In the genomic region with DNA sequence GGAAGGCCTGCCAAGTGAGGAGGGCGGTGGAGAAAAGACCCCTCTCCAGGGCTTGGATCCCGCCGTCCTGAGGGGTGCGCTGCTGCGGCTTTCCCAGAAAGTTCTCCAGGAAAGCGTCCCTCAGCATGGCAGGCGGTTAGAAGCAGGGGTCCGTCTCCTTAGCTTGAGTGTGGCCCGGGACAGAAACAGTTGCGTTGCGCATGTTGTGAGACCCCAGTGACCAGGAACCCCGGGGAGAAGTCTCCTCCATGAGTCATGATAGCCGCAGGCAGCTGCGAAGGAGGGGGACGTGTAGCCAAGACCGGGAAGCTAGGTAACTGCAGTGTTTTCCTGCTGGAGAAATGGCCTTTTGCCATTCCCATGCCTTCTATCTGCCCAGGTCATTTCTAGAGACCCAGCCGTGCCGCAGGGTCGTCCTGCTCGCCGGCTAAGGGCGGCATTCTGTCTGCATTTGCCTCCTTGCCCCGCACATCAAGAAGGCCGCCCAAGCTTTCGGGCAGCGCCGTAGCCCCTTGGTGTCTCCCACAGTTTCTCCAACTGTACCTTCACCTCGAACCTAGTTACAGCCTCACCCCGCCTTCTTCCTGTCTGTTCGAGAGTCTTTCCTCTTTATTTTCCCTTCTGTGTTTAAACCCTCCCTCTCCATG, we compare ENCODE assay signal across 19 cellular contexts. TPM values are rescaled to one million over a fixed set of nuclear protein-coding genes. Genes with fewer than 3 reads are reported as not detected.
A peak's percentile ranks its signal among the peaks of the same experiment; 100 is the strongest.
DNase-seq lines count a peak whose midpoint lies in the region; ATAC-seq, FAIRE-seq and TF ChIP-seq lines count a peak whose summit lies in the region.
"Had no signal": no experiment of that assay in that cellular context is flagged by ENCODE, and none has a peak within 500 bp of the region (broad histone marks: within the 10 kb centered on the region; RNA-seq: fewer than 3 reads in every experiment).

No MANE protein-coding gene starts in this region.

- H3K36me3 ChIP-seq in H7 (replicated peaks; ENCODE audit: control insufficient read depth, insufficient read depth, low read length): peaks cover 2% of the 10 kb centered on the region; the same call in 1 of the 2 replicates
- H3K36me3 ChIP-seq in brain microvascular endothelial cell (replicated peaks): peaks cover 2% of the 10 kb centered on the region

- no peak overlapping the region for H3K4me3 Mint-ChIP-seq in Calu3 (ENCODE audit: low read depth, unreplicated experiment)
- peak overlapping the region; percentile 51 to 89 (median 64) for H3K4me3 Mint-ChIP-seq in naive B cell
- H3K4me3 Mint-ChIP-seq: HFFc6 had no signal

- H3K9me3 Mint-ChIP-seq in Calu3 (ENCODE audit: low read depth, unreplicated experiment): no peaks in the 10 kb centered on the region
- H3K9me3 Mint-ChIP-seq in naive B cell: peaks cover 0 to 22% (median 12%) of the 10 kb centered on the region in 7 donors
- H3K9me3 Mint-ChIP-seq: activated naive CD4-positive, alpha-beta T cell treated with anti-CD3 and anti-CD28 coated beads, Interleukin-2, amount 50 U/mL, for 72 hours had no signal

- DNase-seq in Calu3 (no peak), H7 (peak; percentile 80), brain microvascular endothelial cell (peak; percentile 30), naive B cell (no peak), D721Med (ENCODE audit: insufficient read length, low spot score) (no peak)
- DNase-seq: activated CD4-positive, alpha-beta T cell treated with anti-CD3 and anti-CD28 coated beads, Interleukin-2, amount 50 U/mL, for 4 hours; DND-41; HFFc6; NCI-H1436; small intestine; stimulated activated naive CD4-positive, alpha-beta T cell treated with Interleukin-2 at 50 U/mL for 16 hours; T-helper 9 cell had no signal

- CTCF ChIA-PET in Calu3 (lab: Charles Lee): no interaction called here

- H3K4me1 Mint-ChIP-seq in Calu3 (ENCODE audit: low read depth, unreplicated experiment): no peaks in the 10 kb centered on the region
- peaks cover 5 to 13% (median 13%) of the 10 kb centered on the region in 3 donors for H3K4me1 Mint-ChIP-seq in naive B cell

- H3K27me3 ChIP-seq in H7 (ENCODE audit: control insufficient read depth, insufficient read depth, low read length) (no peaks in the 10 kb centered on the region), brain microvascular endothelial cell (replicated peaks) (no peaks in the 10 kb centered on the region)
- H3K27me3 ChIP-seq: BLaER1 treated with 17β-estradiol and CSF1 and Interleukin-3, amounts not matched to agents 10 nM and 100 nM; pancreas had no signal

- TF ChIP-seq CTCF in Calu3 (IDR thresholded peaks at IDR 0.05; ENCODE audit: unreplicated experiment) (no peak), brain microvascular endothelial cell (IDR thresholded peaks at IDR 0.05; ENCODE audit: low read depth, low read length, missing control alignments) (no peak), D721Med (IDR thresholded peaks at IDR 0.05; ENCODE audit: insufficient read depth, missing control alignments) (no peak)

- H3K27me3 Mint-ChIP-seq in Calu3 (ENCODE audit: unreplicated experiment): no peaks in the 10 kb centered on the region
- H3K27me3 Mint-ChIP-seq in naive B cell: no peaks in the 10 kb centered on the region

- no peak overlapping the region for H3K27ac ChIP-seq in brain microvascular endothelial cell
- H3K27ac ChIP-seq: BLaER1 treated with 17β-estradiol and CSF1 and Interleukin-3, amounts not matched to agents 10 nM and 100 nM; pancreas had no signal

- in situ Hi-C loops in brain microvascular endothelial cell (cut with HindIII; ENCODE audit: low pct_ligation_motif_present, low sequenced_read_pairs): no loop called here

- H3K4me3 ChIP-seq in H7 (ENCODE audit: insufficient read depth, low read depth, low read length) (no peak overlapping the region), brain microvascular endothelial cell (ENCODE audit: low read depth, low read length) (no peak overlapping the region)
- H3K4me3 ChIP-seq: BLaER1 treated with 17β-estradiol and CSF1 and Interleukin-3, amounts not matched to agents 10 nM and 100 nM; pancreas had no signal

- H3K27ac Mint-ChIP-seq in Calu3 (ENCODE audit: unreplicated experiment) (peak overlapping the region; percentile 23), naive B cell (peak overlapping the region in 4 of 6 donors; percentile 9 to 88 (median 66))
- H3K27ac Mint-ChIP-seq: HFFc6 had no signal

- ATAC-seq in naive B cell (ENCODE audit: low read depth in 2 of 2): no peak
- ATAC-seq in HG03159 (IDR thresholded peaks at IDR 0.05; ENCODE audit: unreplicated experiment): no peak
- ATAC-seq in HG03520 (IDR thresholded peaks at IDR 0.05; ENCODE audit: unreplicated experiment): no peak

- H3K36me3 Mint-ChIP-seq in Calu3 (ENCODE audit: insufficient read depth, unreplicated experiment) (peaks cover 14% of the 10 kb centered on the region), naive B cell (peaks cover 8 to 18% of the 10 kb centered on the region in 2 donors)

- BruUV-seq in Calu3 (replicated peaks; lab: Mats Ljungman, UMichigan): no TSS peak

- intact Hi-C loops in Calu3 (cut with micrococcal nuclease; ENCODE audit: unreplicated experiment): no loop called here

- no peak for FAIRE-seq in D721Med (lab: Jason Lieb, UNC)
- FAIRE-seq: endothelial cell of umbilical vein, islet of Langerhans, pancreas, small intestine had no signal

RNA-seq across cellular contexts. Expression of a gene that starts 40.9 kb away (rescaled TPM):
- 2.0 and 3.2 TPM in 2 replicates for total RNA-seq in Calu3 (2022)
- total RNA-seq in H7 (2014; rRNA removed; shearing (Covaris generic)): 5.8 and 13.7 TPM in 2 replicates
- 10 to 100 TPM in 4 of 6 donors, 1 to 10 TPM in 2; 4.3 to 21.6 (median 10.9) TPM for polyA plus RNA-seq in naive B cell (ENCODE audit: low read depth in 6 of 6)

Comparison
In these comparisons a context has a peak if more than half of its experiments do, and no peak if none do; other contexts are left out.
1. DNase-seq: peak in H7 (single experiment) and brain microvascular endothelial cell (single experiment); none in Calu3 (single experiment), naive B cell (single experiment) and D721Med (single experiment).